In the genomic region with DNA sequence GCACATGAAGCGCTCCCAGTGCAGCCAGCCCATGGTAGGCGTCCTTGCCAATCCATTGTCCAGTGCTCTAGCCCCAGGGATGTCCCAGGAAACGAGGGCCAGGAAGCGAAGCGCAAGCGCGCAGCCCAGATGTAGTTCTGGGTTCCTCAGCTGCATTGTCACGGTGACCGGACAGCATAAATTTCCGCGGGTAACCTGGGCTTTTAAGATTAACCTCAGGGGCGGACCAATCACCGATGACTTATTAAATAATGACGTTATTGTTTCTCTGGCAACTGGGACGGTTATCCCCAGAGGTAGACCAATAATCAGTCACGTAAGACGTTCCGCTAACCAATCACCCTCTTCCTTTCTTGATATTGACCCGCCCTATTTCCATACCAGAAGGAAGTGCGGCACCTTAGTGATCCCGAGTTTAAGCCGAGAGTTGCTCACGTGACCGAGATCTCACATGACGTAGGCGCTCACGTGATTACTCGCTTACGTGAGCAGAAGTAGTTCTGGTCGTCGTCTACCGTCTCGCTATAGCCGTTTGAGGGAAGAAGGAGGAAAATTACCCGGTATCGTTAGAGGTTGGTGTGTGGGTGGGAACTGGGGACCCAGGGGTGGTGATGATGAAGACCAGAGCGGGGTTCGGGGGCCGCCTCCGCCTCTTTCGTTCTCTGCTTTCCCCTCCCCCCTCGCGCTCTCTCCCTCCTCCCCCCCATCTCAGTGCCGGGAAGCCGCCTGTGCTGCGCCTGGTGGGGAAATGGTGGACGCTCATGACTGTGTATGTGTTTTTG, we compare ENCODE assay signal across 1 cellular context.
TF ChIP-seq lines count a peak whose summit lies in the region.

A gene (minus strand): TSS at position 178 of the 782 bp plus-strand sequence. CDS start 22 bp downstream, at position 156.
A gene with protein sequence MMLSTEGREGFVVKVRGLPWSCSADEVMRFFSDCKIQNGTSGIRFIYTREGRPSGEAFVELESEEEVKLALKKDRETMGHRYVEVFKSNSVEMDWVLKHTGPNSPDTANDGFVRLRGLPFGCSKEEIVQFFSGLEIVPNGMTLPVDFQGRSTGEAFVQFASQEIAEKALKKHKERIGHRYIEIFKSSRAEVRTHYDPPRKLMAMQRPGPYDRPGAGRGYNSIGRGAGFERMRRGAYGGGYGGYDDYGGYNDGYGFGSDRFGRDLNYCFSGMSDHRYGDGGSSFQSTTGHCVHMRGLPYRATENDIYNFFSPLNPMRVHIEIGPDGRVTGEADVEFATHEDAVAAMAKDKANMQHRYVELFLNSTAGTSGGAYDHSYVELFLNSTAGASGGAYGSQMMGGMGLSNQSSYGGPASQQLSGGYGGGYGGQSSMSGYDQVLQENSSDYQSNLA (plus strand): TSS at position 475 of the 782 bp plus-strand sequence. CDS start 3,767 bp downstream, outside the sequence.

TF ChIP-seq in HepG2, 621 proteins besides CTCF, POLR2A, EP300 and RAD21 (continued from another document):
- TF ChIP-seq, protein P1, sequence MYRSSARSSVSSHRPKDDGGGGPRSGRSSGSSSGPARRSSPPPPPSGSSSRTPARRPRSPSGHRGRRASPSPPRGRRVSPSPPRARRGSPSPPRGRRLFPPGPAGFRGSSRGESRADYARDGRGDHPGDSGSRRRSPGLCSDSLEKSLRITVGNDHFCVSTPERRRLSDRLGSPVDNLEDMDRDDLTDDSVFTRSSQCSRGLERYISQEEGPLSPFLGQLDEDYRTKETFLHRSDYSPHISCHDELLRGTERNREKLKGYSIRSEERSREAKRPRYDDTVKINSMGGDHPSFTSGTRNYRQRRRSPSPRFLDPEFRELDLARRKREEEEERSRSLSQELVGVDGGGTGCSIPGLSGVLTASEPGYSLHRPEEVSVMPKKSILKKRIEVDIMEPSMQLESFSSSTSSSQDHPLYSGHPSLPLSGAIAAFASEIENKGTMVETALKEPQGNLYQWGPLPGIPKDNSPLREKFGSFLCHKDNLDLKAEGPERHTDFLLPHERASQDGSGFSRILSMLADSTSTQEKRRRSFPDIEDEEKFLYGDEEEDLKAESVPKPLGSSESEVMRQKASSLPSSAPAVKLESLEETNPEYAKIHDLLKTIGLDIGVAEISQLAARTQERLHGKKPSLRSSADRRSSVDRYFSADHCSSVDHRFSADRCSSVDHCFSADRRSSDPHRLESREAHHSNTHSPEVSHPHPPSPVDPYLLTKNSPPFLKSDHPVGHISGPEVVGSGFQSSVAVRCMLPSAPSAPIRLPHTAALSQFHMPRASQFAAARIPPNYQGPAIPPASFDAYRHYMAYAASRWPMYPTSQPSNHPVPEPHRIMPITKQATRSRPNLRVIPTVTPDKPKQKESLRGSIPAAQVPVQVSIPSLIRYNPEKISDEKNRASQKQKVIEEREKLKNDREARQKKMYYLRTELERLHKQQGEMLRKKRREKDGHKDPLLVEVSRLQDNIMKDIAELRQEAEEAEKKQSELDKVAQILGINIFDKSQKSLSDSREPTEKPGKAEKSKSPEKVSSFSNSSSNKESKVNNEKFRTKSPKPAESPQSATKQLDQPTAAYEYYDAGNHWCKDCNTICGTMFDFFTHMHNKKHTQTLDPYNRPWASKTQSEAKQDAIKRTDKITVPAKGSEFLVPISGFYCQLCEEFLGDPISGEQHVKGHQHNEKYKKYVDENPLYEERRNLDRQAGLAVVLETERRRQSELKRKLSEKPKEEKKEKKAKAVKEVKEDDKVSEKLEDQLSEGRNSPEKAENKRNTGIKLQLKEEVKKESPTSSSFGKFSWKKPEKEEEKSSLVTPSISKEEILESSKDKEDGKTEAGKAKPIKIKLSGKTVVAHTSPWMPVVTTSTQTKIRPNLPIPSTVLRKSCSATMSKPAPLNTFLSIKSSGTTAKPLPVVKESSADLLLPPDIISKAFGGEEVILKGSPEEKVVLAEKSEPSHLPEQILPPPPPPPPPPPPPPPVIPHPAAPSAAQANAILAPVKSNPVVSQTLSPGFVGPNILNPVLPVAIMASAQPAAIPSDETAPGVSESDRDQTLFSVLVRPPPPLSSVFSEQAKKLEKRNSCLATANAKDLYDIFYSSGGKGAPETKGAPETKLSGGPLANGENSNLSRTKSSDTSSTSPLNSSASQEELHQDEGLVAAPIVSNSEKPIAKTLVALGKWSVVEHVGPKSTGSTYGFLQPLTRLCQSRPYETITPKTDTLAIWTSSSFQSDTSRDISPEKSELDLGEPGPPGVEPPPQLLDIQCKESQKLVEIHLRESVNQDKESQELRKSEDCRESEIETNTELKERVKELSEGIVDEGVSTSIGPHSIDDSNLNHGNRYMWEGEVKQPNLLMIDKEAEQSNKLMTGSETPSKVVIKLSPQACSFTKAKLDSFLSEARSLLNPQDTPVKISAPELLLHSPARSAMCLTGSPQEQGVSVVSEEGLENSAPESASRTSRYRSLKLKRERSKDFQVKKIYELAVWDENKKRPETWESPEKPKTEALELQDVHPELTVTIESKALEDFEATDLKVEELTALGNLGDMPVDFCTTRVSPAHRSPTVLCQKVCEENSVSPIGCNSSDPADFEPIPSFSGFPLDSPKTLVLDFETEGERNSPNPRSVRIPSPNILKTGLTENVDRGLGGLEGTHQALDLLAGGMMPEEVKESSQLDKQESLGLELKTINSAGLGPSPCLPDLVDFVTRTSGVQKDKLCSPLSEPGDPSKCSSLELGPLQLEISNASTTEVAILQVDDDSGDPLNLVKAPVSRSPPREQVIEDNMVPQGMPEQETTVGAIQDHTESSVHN (CRISPR knock-in tag; IDR thresholded peaks at IDR 0.05), result no peak
- no peak for TF ChIP-seq ZFP1 (CRISPR knock-in tag; IDR thresholded peaks at IDR 0.05)
- no peak for TF ChIP-seq ZNF703 (CRISPR knock-in tag; IDR thresholded peaks at IDR 0.05; ENCODE audit: borderline replicate concordance)
- no peak for TF ChIP-seq ZNF775 (CRISPR knock-in tag; IDR thresholded peaks at IDR 0.05; ENCODE audit: borderline replicate concordance)
- TF ChIP-seq, protein P2, sequence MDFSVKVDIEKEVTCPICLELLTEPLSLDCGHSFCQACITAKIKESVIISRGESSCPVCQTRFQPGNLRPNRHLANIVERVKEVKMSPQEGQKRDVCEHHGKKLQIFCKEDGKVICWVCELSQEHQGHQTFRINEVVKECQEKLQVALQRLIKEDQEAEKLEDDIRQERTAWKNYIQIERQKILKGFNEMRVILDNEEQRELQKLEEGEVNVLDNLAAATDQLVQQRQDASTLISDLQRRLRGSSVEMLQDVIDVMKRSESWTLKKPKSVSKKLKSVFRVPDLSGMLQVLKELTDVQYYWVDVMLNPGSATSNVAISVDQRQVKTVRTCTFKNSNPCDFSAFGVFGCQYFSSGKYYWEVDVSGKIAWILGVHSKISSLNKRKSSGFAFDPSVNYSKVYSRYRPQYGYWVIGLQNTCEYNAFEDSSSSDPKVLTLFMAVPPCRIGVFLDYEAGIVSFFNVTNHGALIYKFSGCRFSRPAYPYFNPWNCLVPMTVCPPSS (IDR thresholded peaks at IDR 0.05), result no peak
- no peak for TF ChIP-seq TRIM24 (CRISPR knock-in tag; IDR thresholded peaks at IDR 0.05)
- no peak for TF ChIP-seq ZNF572 (CRISPR knock-in tag; IDR thresholded peaks at IDR 0.05)
- no peak for TF ChIP-seq GZF1 (CRISPR knock-in tag; IDR thresholded peaks at IDR 0.05)
- TF ChIP-seq THAP11 (CRISPR knock-in tag; IDR thresholded peaks at IDR 0.05), result peak; percentile 81
- peak; percentile 94 for TF ChIP-seq GATAD1 (CRISPR knock-in tag; IDR thresholded peaks at IDR 0.05)
- TF ChIP-seq, protein P3, sequence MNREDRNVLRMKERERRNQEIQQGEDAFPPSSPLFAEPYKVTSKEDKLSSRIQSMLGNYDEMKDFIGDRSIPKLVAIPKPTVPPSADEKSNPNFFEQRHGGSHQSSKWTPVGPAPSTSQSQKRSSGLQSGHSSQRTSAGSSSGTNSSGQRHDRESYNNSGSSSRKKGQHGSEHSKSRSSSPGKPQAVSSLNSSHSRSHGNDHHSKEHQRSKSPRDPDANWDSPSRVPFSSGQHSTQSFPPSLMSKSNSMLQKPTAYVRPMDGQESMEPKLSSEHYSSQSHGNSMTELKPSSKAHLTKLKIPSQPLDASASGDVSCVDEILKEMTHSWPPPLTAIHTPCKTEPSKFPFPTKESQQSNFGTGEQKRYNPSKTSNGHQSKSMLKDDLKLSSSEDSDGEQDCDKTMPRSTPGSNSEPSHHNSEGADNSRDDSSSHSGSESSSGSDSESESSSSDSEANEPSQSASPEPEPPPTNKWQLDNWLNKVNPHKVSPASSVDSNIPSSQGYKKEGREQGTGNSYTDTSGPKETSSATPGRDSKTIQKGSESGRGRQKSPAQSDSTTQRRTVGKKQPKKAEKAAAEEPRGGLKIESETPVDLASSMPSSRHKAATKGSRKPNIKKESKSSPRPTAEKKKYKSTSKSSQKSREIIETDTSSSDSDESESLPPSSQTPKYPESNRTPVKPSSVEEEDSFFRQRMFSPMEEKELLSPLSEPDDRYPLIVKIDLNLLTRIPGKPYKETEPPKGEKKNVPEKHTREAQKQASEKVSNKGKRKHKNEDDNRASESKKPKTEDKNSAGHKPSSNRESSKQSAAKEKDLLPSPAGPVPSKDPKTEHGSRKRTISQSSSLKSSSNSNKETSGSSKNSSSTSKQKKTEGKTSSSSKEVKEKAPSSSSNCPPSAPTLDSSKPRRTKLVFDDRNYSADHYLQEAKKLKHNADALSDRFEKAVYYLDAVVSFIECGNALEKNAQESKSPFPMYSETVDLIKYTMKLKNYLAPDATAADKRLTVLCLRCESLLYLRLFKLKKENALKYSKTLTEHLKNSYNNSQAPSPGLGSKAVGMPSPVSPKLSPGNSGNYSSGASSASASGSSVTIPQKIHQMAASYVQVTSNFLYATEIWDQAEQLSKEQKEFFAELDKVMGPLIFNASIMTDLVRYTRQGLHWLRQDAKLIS (CRISPR knock-in tag; IDR thresholded peaks at IDR 0.05), result no peak
- no peak for TF ChIP-seq SRSF4 (IDR thresholded peaks at IDR 0.05; ENCODE audit: low read depth, low read length, poor library complexity, severe bottlenecking)
- TF ChIP-seq SMARCE1 (IDR thresholded peaks at IDR 0.05; ENCODE audit: borderline replicate concordance), result no peak
- peak; percentile 69 for TF ChIP-seq GABPB1 (CRISPR knock-in tag; IDR thresholded peaks at IDR 0.05)
- TF ChIP-seq NFYC (CRISPR knock-in tag; IDR thresholded peaks at IDR 0.05), result peak; percentile 87
- TF ChIP-seq TEAD3 (CRISPR knock-in tag; optimal IDR thresholded peaks at IDR 0.05; ENCODE audit: borderline replicate concordance), result peak; percentile 14
- no peak for TF ChIP-seq ZC3H4 (CRISPR knock-in tag; IDR thresholded peaks at IDR 0.05; ENCODE audit: borderline replicate concordance)
- no peak for TF ChIP-seq HOXD1 (CRISPR knock-in tag; IDR thresholded peaks at IDR 0.05)
- TF ChIP-seq ZNF354B (CRISPR knock-in tag; IDR thresholded peaks at IDR 0.05), result no peak
- TF ChIP-seq XRCC5 (optimal IDR thresholded peaks at IDR 0.05; ENCODE audit: low read length), result no peak
- no peak for TF ChIP-seq SYNCRIP (IDR thresholded peaks at IDR 0.05; ENCODE audit: insufficient read depth, low read depth, low read length)
- TF ChIP-seq, protein P4, sequence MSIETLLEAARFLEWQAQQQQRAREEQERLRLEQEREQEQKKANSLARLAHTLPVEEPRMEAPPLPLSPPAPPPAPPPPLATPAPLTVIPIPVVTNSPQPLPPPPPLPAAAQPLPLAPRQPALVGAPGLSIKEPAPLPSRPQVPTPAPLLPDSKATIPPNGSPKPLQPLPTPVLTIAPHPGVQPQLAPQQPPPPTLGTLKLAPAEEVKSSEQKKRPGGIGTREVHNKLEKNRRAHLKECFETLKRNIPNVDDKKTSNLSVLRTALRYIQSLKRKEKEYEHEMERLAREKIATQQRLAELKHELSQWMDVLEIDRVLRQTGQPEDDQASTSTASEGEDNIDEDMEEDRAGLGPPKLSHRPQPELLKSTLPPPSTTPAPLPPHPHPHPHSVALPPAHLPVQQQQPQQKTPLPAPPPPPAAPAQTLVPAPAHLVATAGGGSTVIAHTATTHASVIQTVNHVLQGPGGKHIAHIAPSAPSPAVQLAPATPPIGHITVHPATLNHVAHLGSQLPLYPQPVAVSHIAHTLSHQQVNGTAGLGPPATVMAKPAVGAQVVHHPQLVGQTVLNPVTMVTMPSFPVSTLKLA (IDR thresholded peaks at IDR 0.05), result peak; percentile 81
- no peak for TF ChIP-seq GTF2F1 (IDR thresholded peaks at IDR 0.05; ENCODE audit: low read length)
- peak; percentile 57; the same call in 1 of the 2 replicates for TF ChIP-seq NR2C2 (CRISPR knock-in tag; IDR thresholded peaks at IDR 0.05; ENCODE audit: borderline replicate concordance)
- TF ChIP-seq RBM39 (IDR thresholded peaks at IDR 0.05; ENCODE audit: low read depth, low read length, poor library complexity, severe bottlenecking), result no peak
- peak; percentile 86 for TF ChIP-seq KAT8 (CRISPR knock-in tag; IDR thresholded peaks at IDR 0.05)
- peak; percentile 40 for TF ChIP-seq ZNF143 (CRISPR knock-in tag; IDR thresholded peaks at IDR 0.05)
- TF ChIP-seq KDM3A (CRISPR knock-in tag; IDR thresholded peaks at IDR 0.05; ENCODE audit: low read depth), result no peak
- TF ChIP-seq, protein P5, sequence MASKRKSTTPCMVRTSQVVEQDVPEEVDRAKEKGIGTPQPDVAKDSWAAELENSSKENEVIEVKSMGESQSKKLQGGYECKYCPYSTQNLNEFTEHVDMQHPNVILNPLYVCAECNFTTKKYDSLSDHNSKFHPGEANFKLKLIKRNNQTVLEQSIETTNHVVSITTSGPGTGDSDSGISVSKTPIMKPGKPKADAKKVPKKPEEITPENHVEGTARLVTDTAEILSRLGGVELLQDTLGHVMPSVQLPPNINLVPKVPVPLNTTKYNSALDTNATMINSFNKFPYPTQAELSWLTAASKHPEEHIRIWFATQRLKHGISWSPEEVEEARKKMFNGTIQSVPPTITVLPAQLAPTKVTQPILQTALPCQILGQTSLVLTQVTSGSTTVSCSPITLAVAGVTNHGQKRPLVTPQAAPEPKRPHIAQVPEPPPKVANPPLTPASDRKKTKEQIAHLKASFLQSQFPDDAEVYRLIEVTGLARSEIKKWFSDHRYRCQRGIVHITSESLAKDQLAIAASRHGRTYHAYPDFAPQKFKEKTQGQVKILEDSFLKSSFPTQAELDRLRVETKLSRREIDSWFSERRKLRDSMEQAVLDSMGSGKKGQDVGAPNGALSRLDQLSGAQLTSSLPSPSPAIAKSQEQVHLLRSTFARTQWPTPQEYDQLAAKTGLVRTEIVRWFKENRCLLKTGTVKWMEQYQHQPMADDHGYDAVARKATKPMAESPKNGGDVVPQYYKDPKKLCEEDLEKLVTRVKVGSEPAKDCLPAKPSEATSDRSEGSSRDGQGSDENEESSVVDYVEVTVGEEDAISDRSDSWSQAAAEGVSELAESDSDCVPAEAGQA (IDR thresholded peaks at IDR 0.05; ENCODE audit: low read depth), result peak; percentile 73; the same call in 1 of the 2 replicates
- TF ChIP-seq, protein P5 (CRISPR knock-in tag; IDR thresholded peaks at IDR 0.05; ENCODE audit: borderline replicate concordance), result no peak
TF ChIP-seq in HepG2: peak in this region for 86.
